ENCODE assay signal across 35 cellular contexts in genomic region chr3:51593697-51594096, GRCh38.
"Had no signal": no experiment of that assay in that cellular context is flagged by ENCODE, and none has a peak within 500 bp of the region (broad histone marks: within the 10 kb centered on the region; RNA-seq: fewer than 3 reads in every experiment).

No MANE protein-coding gene starts in this region.

- H3K9me3 ChIP-seq: MG63 had no signal

- DNase-seq: Karpas-422, Kasumi-1, MG63, MM.1S, MV-4-11, NCI-H1048, NCI-H1092, NCI-H1092 treated with DMSO at 0.1 percent for 48 hours, NCI-H1105, NCI-H1105 treated with DMSO at 0.1 percent for 48 hours, NCI-H1417, NCI-H1417 treated with DMSO at 0.1 percent for 48 hours, NCI-H1436, NCI-H1436 treated with DMSO at 0.1 percent for 48 hours, NCI-H146, NCI-H1694, NCI-H1694 treated with DMSO at 0.1 percent for 48 hours, NCI-H187, NCI-H187 treated with DMSO at 0.1 percent for 48 hours, NCI-H1930, NCI-H2029, NCI-H2029 treated with DMSO at 0.1 percent for 48 hours, NCI-H2081, NCI-H2081 treated with DMSO at 0.1 percent for 48 hours, NCI-H2107, NCI-H2171, NCI-H2171 treated with DMSO at 0.1 percent for 48 hours, NCI-H2227 treated with DMSO at 0.1 percent for 48 hours, NCI-H226, NCI-H345, NCI-H446, NCI-H446 treated with DMSO at 0.1 percent for 48 hours, NCI-H510A, NCI-H510A treated with DMSO at 0.1 percent for 48 hours, NCI-H524 had no signal

- H3K4me3 ChIP-seq: MG63 had no signal

- H3K36me3 ChIP-seq: MG63 had no signal

- H3K27me3 ChIP-seq: MG63 had no signal
